In the genomic region with DNA sequence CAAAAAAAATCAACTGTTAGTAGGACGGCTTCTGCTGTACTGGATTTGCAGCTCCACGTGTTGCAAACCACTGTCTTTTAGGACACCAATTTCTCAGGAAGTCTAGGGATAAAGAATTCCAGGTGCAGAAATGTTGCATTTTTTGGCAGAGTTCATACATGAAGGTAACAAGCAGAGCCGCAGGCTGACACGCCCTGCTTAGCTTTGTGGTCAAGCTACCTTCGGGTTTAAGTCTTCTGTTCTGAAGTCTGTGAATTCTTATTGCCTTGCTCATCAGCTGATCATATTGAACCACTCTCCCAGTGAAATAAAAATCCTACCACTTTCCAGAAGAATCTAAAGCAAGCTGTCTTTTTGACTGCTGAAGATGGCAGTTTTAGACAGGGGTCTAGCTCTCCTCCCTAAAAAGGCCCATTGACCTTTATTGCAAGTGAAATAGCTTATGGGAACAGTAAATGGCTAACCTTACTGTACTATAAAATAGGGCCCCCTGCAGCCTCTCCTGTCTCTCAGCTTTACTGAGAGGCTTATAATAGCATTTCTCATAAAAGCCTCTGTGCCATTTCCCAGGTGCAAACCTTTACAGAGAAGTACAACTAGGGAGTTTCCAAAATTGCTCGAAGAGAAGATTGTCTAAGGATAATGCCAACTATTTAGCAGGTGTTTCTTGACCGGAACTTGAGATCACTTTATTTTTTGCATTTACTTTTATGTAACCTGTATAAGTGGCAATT, we compare ENCODE assay signal across 19 cellular contexts.
DNase-seq lines count a peak whose midpoint lies in the region; TF ChIP-seq lines count a peak whose summit lies in the region.
"Had no signal": no experiment of that assay in that cellular context is flagged by ENCODE, and none has a peak within 500 bp of the region (broad histone marks: within the 10 kb centered on the region; RNA-seq: fewer than 3 reads in every experiment).

No MANE protein-coding gene starts in this region.

- H3K4me3 Mint-ChIP-seq in type B pancreatic cell, result no peak overlapping the region
- H3K4me3 Mint-ChIP-seq: activated T-helper 17 cell treated with anti-CD3 and anti-CD28 coated beads, Interleukin-2, amount 50 U/mL, for 72 hours; CD4-positive, CD25-positive, alpha-beta regulatory T cell; naive thymus-derived CD4-positive, alpha-beta T cell had no signal

- peak overlapping the region; percentile 40 for H3K4me2 ChIP-seq in PC-9

- H2AFZ ChIP-seq in PC-9, result no peak overlapping the region

- no peaks in the 10 kb centered on the region for H3K79me2 ChIP-seq in PC-9 (ENCODE audit: low read depth)

- H3K4me1 Mint-ChIP-seq in type B pancreatic cell (ENCODE audit: unreplicated experiment), result no peaks in the 10 kb centered on the region
- H3K4me1 Mint-ChIP-seq: activated T-helper 17 cell treated with anti-CD3 and anti-CD28 coated beads, Interleukin-2, amount 50 U/mL, for 72 hours; CD4-positive, CD25-positive, alpha-beta regulatory T cell; naive thymus-derived CD4-positive, alpha-beta T cell had no signal

- DNase-seq in PC-9 (peak; percentile 75 to 91), fibroblast of mammary gland (ENCODE audit: low read depth) (peak; percentile 20), type B pancreatic cell (ENCODE audit: extremely low spot score, unreplicated experiment) (no peak), NCI-H1105 (lab: John Stamatoyannopoulos, UW) (no peak), pons (ENCODE audit: low spot score) (no peak), GM19240 (ENCODE audit: insufficient read length, low spot score) (no peak)
- DNase-seq: activated CD4-positive, alpha-beta T cell treated with anti-CD3 and anti-CD28 coated beads, Interleukin-2, amount 50 U/mL, for 4 hours; CD4-positive, CD25-positive, alpha-beta regulatory T cell; head of caudate nucleus; left colon; naive thymus-derived CD4-positive, alpha-beta T cell; NCI-H1694; NCI-H774; SHP77; stimulated activated CD4-positive, alpha-beta T cell treated with anti-CD3 and anti-CD28 coated beads, Interleukin-2, amount 100 ng/mL, for 48 hours; upper lobe of left lung had no signal

- H3F3A ChIP-seq in PC-9 (ENCODE audit: insufficient read depth, low read depth), result peaks cover 8% of the 10 kb centered on the region

- CTCF ChIA-PET in HEK293 (lab: Yijun Ruan, JAX), result interaction anchor here (0.6 to 1.1 kb wide), 4 partner anchors 8 to 106 kb away, joined by 3 read pairs; no protein-coding TSS in a partner anchor
- CTCF ChIA-PET in PC-9 (lab: Charles Lee), result interaction anchor here (0.5 to 1.2 kb wide), 4 partner anchors 88 to 1142 kb away, joined by 3 to 5 read pairs (median 4); no protein-coding TSS in a partner anchor

- BruUV-seq in PC-9 (replicated peaks; lab: Mats Ljungman, UMichigan), result no TSS peak

- intact Hi-C loops in PC-9 (cut with micrococcal nuclease; ENCODE audit: unreplicated experiment), result no loop called here

- TF ChIP-seq CTCF in HEK293 (tag by site-specific recombination; IDR thresholded peaks at IDR 0.05) (no peak), PC-9 (conservative IDR thresholded peaks at IDR 0.05) (no peak), fibroblast of mammary gland (conservative IDR thresholded peaks at IDR 0.05; ENCODE audit: control insufficient read depth, insufficient read depth, low read depth, low read length) (no peak), type B pancreatic cell (conservative IDR thresholded peaks at IDR 0.05) (no peak)

- no peaks in the 10 kb centered on the region for H3K9me3 ChIP-seq in HEK293 (ENCODE audit: control insufficient read depth, insufficient read depth, low read depth, low read length)
- no peaks in the 10 kb centered on the region for H3K9me3 ChIP-seq in PC-9 (ENCODE audit: insufficient read depth, low read depth)
- H3K9me3 ChIP-seq: right atrium auricular region, upper lobe of left lung had no signal

- H3K27ac ChIP-seq in HEK293 (ENCODE audit: extremely low read depth, low read depth, low read length), result no peak overlapping the region
- H3K27ac ChIP-seq in PC-9, result no peak overlapping the region
- H3K27ac ChIP-seq: right atrium auricular region, upper lobe of left lung had no signal

- H4K20me1 ChIP-seq in PC-9 (ENCODE audit: insufficient read depth), result no peaks in the 10 kb centered on the region

- POLR2A ChIA-PET in HEK293 (lab: Yijun Ruan, JAX), result no interaction called here
- POLR2A ChIA-PET in PC-9 (lab: Charles Lee; ENCODE audit: unreplicated experiment), result interaction anchor here (0.5 to 0.7 kb wide), 5 partner anchors 27 to 1603 kb away, joined by 3 to 10 read pairs (median 6); no protein-coding TSS in a partner anchor

- no peaks in the 10 kb centered on the region for H3K36me3 Mint-ChIP-seq in type B pancreatic cell
- H3K36me3 Mint-ChIP-seq: CD4-positive, CD25-positive, alpha-beta regulatory T cell; naive thymus-derived CD4-positive, alpha-beta T cell had no signal

- no peaks in the 10 kb centered on the region for H3K27me3 ChIP-seq in PC-9 (ENCODE audit: insufficient read depth, low read depth)
- H3K27me3 ChIP-seq: right atrium auricular region, upper lobe of left lung had no signal

- peak overlapping the region; percentile 22 for H3K27ac Mint-ChIP-seq in type B pancreatic cell
- H3K27ac Mint-ChIP-seq: activated T-helper 17 cell treated with anti-CD3 and anti-CD28 coated beads, Interleukin-2, amount 50 U/mL, for 72 hours; naive thymus-derived CD4-positive, alpha-beta T cell had no signal

- H3K36me3 ChIP-seq in HEK293 (ENCODE audit: control insufficient read depth in 2 of 2, insufficient read depth in 1 of 2, low read length in 2 of 2) (no peaks in the 10 kb centered on the region), PC-9 (ENCODE audit: low read depth) (no peaks in the 10 kb centered on the region)
- H3K36me3 ChIP-seq: right atrium auricular region, upper lobe of left lung had no signal

- H3K27me3 Mint-ChIP-seq in type B pancreatic cell, result no peaks in the 10 kb centered on the region
- H3K27me3 Mint-ChIP-seq: activated T-helper 17 cell treated with anti-CD3 and anti-CD28 coated beads, Interleukin-2, amount 50 U/mL, for 72 hours; CD4-positive, CD25-positive, alpha-beta regulatory T cell had no signal

- no peaks in the 10 kb centered on the region for H3K9me3 Mint-ChIP-seq in type B pancreatic cell
- H3K9me3 Mint-ChIP-seq: activated T-helper 17 cell treated with anti-CD3 and anti-CD28 coated beads, Interleukin-2, amount 50 U/mL, for 72 hours had no signal

- H3K9me2 ChIP-seq in PC-9 (ENCODE audit: insufficient read depth), result no peaks in the 10 kb centered on the region

- H3K4me1 ChIP-seq in HEK293 (ENCODE audit: control insufficient read depth, insufficient read depth, low read length), result peaks cover 7% of the 10 kb centered on the region; the same call in 1 of the 2 replicates
- peaks cover 16% of the 10 kb centered on the region for H3K4me1 ChIP-seq in PC-9 (replicated peaks; ENCODE audit: insufficient read depth)
- H3K4me1 ChIP-seq: right atrium auricular region, upper lobe of left lung had no signal

- H3K4me3 ChIP-seq in HEK293 (ENCODE audit: low read depth, low read length) (no peak overlapping the region), PC-9 (no peak overlapping the region), fibroblast of mammary gland (ENCODE audit: control insufficient read depth, low read depth, low read length) (no peak overlapping the region)
- H3K4me3 ChIP-seq: right atrium auricular region, upper lobe of left lung had no signal

TF ChIP-seq in HEK293, 187 proteins besides CTCF, POLR2A, EP300 and RAD21:
- TF ChIP-seq FEZF1 (tag by site-specific recombination; IDR thresholded peaks at IDR 0.05), result peak; percentile 85
- TF ChIP-seq, protein P1, sequence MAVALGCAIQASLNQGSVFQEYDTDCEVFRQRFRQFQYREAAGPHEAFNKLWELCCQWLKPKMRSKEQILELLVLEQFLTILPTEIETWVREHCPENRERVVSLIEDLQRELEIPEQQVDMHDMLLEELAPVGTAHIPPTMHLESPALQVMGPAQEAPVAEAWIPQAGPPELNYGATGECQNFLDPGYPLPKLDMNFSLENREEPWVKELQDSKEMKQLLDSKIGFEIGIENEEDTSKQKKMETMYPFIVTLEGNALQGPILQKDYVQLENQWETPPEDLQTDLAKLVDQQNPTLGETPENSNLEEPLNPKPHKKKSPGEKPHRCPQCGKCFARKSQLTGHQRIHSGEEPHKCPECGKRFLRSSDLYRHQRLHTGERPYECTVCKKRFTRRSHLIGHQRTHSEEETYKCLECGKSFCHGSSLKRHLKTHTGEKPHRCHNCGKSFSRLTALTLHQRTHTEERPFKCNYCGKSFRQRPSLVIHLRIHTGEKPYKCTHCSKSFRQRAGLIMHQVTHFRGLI (tag by site-specific recombination; IDR thresholded peaks at IDR 0.05), result no peak

Comparison
In these comparisons a context has a peak if more than half of its experiments do, and no peak if none do; other contexts are left out.
1. DNase-seq: peak in PC-9 (2 of 2) and fibroblast of mammary gland (single experiment); none in type B pancreatic cell (single experiment), NCI-H1105 (single experiment), pons (single experiment) and GM19240 (single experiment).